ENCODE assay signal across 1 cellular context in the genomic region with DNA sequence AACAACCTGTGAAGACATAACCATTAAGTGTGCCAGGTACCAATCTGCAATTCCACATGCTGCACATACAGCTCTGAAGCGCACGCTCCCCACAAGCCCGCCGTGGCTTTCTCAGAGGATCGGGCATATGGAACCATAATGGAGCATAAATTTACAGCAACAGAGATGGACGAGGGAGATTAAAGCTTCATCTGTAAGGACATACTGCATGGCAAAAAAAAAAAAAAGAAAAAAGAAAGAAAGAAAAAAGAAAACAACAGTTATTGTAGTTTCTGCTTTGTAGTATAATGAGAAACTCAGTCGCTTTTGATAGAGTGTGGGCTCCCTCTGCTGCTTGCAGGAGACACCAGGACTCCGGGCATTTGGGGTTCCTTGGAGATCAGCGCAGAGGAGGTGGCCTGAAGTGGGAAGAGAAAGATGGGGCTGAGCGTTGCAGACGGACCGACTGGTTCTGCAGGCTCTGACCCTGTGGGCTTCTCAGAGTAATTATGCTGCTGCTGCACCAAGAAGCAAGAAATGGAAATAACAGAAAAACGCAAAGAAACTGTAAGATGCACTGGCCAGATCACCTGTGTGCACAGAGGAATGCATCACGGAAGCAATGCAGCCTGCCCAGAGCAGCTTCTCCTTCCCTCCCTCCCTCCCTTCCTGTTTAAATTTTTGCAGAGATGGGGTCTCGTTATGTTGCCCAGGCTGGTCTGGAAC.
TF ChIP-seq lines count a peak whose summit lies in the region.

No MANE protein-coding gene starts in this region.

TF ChIP-seq in SK-N-SH treated with all-trans-retinoic acid at 6 μM for 48 hours, 23 proteins besides CTCF, POLR2A, EP300 and RAD21 (continued from another document):
- TF ChIP-seq ARNTL (CRISPR knock-in tag; IDR thresholded peaks at IDR 0.05; ENCODE audit: borderline replicate concordance, low read depth) (no peak), BACH2 (CRISPR knock-in tag; IDR thresholded peaks at IDR 0.05; ENCODE audit: borderline replicate concordance) (no peak), OSR1 (CRISPR knock-in tag; IDR thresholded peaks at IDR 0.05) (no peak), ZC3H10 (CRISPR knock-in tag; IDR thresholded peaks at IDR 0.05) (no peak), PPARA (CRISPR knock-in tag; IDR thresholded peaks at IDR 0.05; ENCODE audit: borderline replicate concordance) (no peak), ZNF565 (CRISPR knock-in tag; conservative IDR thresholded peaks at IDR 0.05; ENCODE audit: low read depth) (no peak)
- TF ChIP-seq, protein P1, sequence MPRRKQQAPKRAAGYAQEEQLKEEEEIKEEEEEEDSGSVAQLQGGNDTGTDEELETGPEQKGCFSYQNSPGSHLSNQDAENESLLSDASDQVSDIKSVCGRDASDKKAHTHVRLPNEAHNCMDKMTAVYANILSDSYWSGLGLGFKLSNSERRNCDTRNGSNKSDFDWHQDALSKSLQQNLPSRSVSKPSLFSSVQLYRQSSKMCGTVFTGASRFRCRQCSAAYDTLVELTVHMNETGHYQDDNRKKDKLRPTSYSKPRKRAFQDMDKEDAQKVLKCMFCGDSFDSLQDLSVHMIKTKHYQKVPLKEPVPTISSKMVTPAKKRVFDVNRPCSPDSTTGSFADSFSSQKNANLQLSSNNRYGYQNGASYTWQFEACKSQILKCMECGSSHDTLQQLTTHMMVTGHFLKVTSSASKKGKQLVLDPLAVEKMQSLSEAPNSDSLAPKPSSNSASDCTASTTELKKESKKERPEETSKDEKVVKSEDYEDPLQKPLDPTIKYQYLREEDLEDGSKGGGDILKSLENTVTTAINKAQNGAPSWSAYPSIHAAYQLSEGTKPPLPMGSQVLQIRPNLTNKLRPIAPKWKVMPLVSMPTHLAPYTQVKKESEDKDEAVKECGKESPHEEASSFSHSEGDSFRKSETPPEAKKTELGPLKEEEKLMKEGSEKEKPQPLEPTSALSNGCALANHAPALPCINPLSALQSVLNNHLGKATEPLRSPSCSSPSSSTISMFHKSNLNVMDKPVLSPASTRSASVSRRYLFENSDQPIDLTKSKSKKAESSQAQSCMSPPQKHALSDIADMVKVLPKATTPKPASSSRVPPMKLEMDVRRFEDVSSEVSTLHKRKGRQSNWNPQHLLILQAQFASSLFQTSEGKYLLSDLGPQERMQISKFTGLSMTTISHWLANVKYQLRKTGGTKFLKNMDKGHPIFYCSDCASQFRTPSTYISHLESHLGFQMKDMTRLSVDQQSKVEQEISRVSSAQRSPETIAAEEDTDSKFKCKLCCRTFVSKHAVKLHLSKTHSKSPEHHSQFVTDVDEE (CRISPR knock-in tag; IDR thresholded peaks at IDR 0.05): no peak
- TF ChIP-seq, protein P2, sequence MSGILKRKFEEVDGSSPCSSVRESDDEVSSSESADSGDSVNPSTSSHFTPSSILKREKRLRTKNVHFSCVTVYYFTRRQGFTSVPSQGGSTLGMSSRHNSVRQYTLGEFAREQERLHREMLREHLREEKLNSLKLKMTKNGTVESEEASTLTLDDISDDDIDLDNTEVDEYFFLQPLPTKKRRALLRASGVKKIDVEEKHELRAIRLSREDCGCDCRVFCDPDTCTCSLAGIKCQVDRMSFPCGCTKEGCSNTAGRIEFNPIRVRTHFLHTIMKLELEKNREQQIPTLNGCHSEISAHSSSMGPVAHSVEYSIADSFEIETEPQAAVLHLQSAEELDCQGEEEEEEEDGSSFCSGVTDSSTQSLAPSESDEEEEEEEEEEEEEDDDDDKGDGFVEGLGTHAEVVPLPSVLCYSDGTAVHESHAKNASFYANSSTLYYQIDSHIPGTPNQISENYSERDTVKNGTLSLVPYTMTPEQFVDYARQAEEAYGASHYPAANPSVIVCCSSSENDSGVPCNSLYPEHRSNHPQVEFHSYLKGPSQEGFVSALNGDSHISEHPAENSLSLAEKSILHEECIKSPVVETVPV (CRISPR knock-in tag; IDR thresholded peaks at IDR 0.05): no peak
